In genomic region chr3:116070102-116070501, GRCh38 we compare ENCODE assay signal across 1 cellular context.
TF ChIP-seq lines count a peak whose summit lies in the region.

No MANE protein-coding gene starts in this region.

TF ChIP-seq in K562, 482 proteins besides CTCF, POLR2A, EP300 and RAD21 (continued from another document):
- TF ChIP-seq AFF1 (IDR thresholded peaks at IDR 0.05; ENCODE audit: low read depth in 1 of 2, partially characterized antibody in 2 of 2) (no peak), THAP12 (CRISPR knock-in tag; IDR thresholded peaks at IDR 0.05) (no peak), POLR2AphosphoS5 (IDR thresholded peaks at IDR 0.05; ENCODE audit: control insufficient read depth, insufficient read depth, low read depth, low read length) (no peak), ZNF507 (tag; conservative IDR thresholded peaks at IDR 0.05) (no peak), PML (IDR thresholded peaks at IDR 0.05; ENCODE audit: low read length) (no peak)
